In the genomic region with DNA sequence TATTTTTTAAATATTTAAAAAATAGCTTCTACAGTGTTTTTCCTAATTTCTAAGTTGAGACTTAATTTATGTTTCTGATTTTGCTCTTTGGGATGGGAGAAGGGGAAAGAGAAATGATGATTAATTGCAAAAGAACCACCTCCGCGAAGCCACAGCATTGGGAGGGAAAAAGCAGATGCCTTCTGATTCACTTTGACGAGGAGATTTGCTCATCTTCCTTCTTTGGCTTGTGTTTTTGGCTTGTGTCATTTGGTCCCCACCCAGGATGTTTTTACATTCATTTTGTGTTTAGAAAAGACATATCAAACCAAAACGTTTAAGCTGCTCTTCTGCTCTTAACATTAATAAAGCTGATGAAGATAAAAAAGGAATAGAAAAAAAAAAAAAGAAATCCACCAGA, we compare ENCODE assay signal across 25 cellular contexts.
"Had no signal": no experiment of that assay in that cellular context is flagged by ENCODE, and none has a peak within 500 bp of the region (broad histone marks: within the 10 kb centered on the region; RNA-seq: fewer than 3 reads in every experiment).

No MANE protein-coding gene starts in this region.

- H3K4me3 ChIP-seq: coronary artery, dorsolateral prefrontal cortex, gastrocnemius medialis, heart left ventricle had no signal

- ATAC-seq: activated CD4-positive, CD25-positive, alpha-beta regulatory T cell treated with anti-CD3 and anti-CD28 coated beads, Interleukin-2, amount 50 U/mL, for 24 hours; activated CD8-positive, alpha-beta T cell treated with anti-CD3 and anti-CD28 coated beads for 36 hours; activated naive CD8-positive, alpha-beta T cell treated with anti-CD3 and anti-CD28 coated beads, Interleukin-2, amount 50 U/mL, for 24 hours; activated T-cell treated with anti-CD3 and anti-CD28 coated beads, Interleukin-2, amount 50 U/mL, for 4 hours; activated T-helper 17 cell treated with anti-CD3 and anti-CD28 coated beads, Interleukin-2, amount 50 U/mL, for 72 hours; esophagus mucosa; foreskin keratinocyte; gastrocnemius medialis; heart left ventricle had no signal

- H3K9me3 ChIP-seq: gastrocnemius medialis had no signal

- H3K36me3 ChIP-seq: brain microvascular endothelial cell, gastrocnemius medialis, heart left ventricle had no signal

- H3K27me3 ChIP-seq: brain microvascular endothelial cell, dorsolateral prefrontal cortex, foreskin keratinocyte, gastrocnemius medialis, heart left ventricle had no signal

- H3K4me1 ChIP-seq: foreskin keratinocyte, gastrocnemius medialis, heart left ventricle had no signal

- DNase-seq: activated B cell treated with CpG ODN at 0.5 μM for 24 hours; activated CD4-positive, alpha-beta T cell treated with anti-CD3 and anti-CD28 coated beads for 48 hours; activated CD4-positive, alpha-beta T cell treated with anti-CD3 and anti-CD28 coated beads, Interleukin-2, amount 50 U/mL, for 1 hour; activated CD4-positive, alpha-beta T cell treated with anti-CD3 and anti-CD28 coated beads, Interleukin-2, amount 50 U/mL, for 48 hours; activated CD8-positive, alpha-beta memory T cell treated with anti-CD3 and anti-CD28 coated beads for 24 hours; activated CD8-positive, alpha-beta T cell treated with anti-CD3 and anti-CD28 coated beads for 36 hours; activated effector memory CD4-positive, alpha-beta T cell treated with Interleukin-2 at 50 U/mL for 16 hours; activated naive CD4-positive, alpha-beta T cell treated with anti-CD3 and anti-CD28 coated beads for 36 hours; activated naive CD8-positive, alpha-beta T cell treated with anti-CD3 and anti-CD28 coated beads for 36 hours; activated naive CD8-positive, alpha-beta T cell treated with anti-CD3 and anti-CD28 coated beads, Interleukin-2, amount 50 U/mL, for 24 hours; activated T-cell treated with anti-CD3 and anti-CD28 coated beads, Interleukin-2, amount 50 U/mL, for 4 hours; brain microvascular endothelial cell; dorsolateral prefrontal cortex; effector memory CD4-positive, alpha-beta T cell; endodermal cell; foreskin keratinocyte; gastrocnemius medialis; glutamatergic neuron; heart left ventricle; T-helper 2 cell had no signal

- H3K27ac ChIP-seq: brain microvascular endothelial cell, coronary artery, dorsolateral prefrontal cortex, foreskin keratinocyte, gastrocnemius medialis, heart left ventricle, VCaP had no signal
